In the genomic region with DNA sequence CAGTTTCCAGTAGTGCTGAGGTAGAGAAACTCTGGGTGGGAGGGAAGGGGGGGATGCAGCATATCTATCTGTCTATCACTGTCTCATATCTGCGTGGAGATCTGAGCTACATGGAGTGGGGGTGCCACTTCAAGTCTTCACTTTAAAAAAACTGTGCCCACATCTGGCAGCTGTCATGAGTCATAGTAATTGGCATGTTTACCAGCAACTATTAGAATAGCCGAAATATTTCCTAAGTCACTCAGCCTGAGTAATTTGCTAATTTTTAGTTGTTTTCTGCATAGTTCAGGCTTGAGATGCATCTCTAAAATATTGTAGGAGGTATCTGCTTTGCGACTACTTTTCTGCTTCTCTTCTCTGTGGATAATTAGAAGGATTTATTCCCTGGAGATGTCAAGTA, we compare ENCODE assay signal across 10 cellular contexts.
A peak's percentile ranks its signal among the peaks of the same experiment; 100 is the strongest.
DNase-seq lines count a peak whose midpoint lies in the region; ATAC-seq, FAIRE-seq and TF ChIP-seq lines count a peak whose summit lies in the region.
"Had no signal": no experiment of that assay in that cellular context is flagged by ENCODE, and none has a peak within 500 bp of the region (broad histone marks: within the 10 kb centered on the region; RNA-seq: fewer than 3 reads in every experiment).

No MANE protein-coding gene starts in this region.

- FAIRE-seq in H54 (lab: Jason Lieb, UNC) (peak; percentile 85), urothelium cell line (lab: Jason Lieb, UNC) (peak; percentile 63)
- FAIRE-seq: TTC549 had no signal

- DNase-seq in H54 (ENCODE audit: insufficient read length, low spot score) (no peak), fibroblast of the conjunctiva (ENCODE audit: low read depth) (peak; percentile 45), urothelium cell line (ENCODE audit: low spot score) (peak; percentile 54), Ammon's horn (ENCODE audit: low spot score) (no peak)
- DNase-seq: GF-D8; stimulated activated CD4-positive, alpha-beta T cell treated with anti-CD3 and anti-CD28 coated beads, Interleukin-15, amount 100 ng/mL, for 24 hours had no signal

- no peak for TF ChIP-seq POLR2A in H54 (IDR thresholded peaks at IDR 0.05; ENCODE audit: low read depth, low read length)

- ATAC-seq in SK-N-SH treated with all-trans-retinoic acid at 6 μM for 48 hours, result peak; percentile 93
- no peak for ATAC-seq in GM21360 (IDR thresholded peaks at IDR 0.05; ENCODE audit: unreplicated experiment)
- no peak for ATAC-seq in HG03196 (IDR thresholded peaks at IDR 0.05; ENCODE audit: unreplicated experiment)

TF ChIP-seq in SK-N-SH treated with all-trans-retinoic acid at 6 μM for 48 hours, 23 proteins besides CTCF, POLR2A, EP300 and RAD21:
- TF ChIP-seq, protein P1, sequence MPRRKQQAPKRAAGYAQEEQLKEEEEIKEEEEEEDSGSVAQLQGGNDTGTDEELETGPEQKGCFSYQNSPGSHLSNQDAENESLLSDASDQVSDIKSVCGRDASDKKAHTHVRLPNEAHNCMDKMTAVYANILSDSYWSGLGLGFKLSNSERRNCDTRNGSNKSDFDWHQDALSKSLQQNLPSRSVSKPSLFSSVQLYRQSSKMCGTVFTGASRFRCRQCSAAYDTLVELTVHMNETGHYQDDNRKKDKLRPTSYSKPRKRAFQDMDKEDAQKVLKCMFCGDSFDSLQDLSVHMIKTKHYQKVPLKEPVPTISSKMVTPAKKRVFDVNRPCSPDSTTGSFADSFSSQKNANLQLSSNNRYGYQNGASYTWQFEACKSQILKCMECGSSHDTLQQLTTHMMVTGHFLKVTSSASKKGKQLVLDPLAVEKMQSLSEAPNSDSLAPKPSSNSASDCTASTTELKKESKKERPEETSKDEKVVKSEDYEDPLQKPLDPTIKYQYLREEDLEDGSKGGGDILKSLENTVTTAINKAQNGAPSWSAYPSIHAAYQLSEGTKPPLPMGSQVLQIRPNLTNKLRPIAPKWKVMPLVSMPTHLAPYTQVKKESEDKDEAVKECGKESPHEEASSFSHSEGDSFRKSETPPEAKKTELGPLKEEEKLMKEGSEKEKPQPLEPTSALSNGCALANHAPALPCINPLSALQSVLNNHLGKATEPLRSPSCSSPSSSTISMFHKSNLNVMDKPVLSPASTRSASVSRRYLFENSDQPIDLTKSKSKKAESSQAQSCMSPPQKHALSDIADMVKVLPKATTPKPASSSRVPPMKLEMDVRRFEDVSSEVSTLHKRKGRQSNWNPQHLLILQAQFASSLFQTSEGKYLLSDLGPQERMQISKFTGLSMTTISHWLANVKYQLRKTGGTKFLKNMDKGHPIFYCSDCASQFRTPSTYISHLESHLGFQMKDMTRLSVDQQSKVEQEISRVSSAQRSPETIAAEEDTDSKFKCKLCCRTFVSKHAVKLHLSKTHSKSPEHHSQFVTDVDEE (CRISPR knock-in tag; IDR thresholded peaks at IDR 0.05), result no peak
- TF ChIP-seq ISL1 (CRISPR knock-in tag; IDR thresholded peaks at IDR 0.05) (peak; percentile 43), ZNF8 (CRISPR knock-in tag; IDR thresholded peaks at IDR 0.05) (no peak), TCF4 (CRISPR knock-in tag; IDR thresholded peaks at IDR 0.05; ENCODE audit: borderline replicate concordance) (no peak), ZFP3 (CRISPR knock-in tag; IDR thresholded peaks at IDR 0.05) (no peak), ZNF565 (CRISPR knock-in tag; conservative IDR thresholded peaks at IDR 0.05; ENCODE audit: low read depth) (no peak)

Comparison
In these comparisons a context has a peak if more than half of its experiments do, and no peak if none do; other contexts are left out.
1. DNase-seq: peak in fibroblast of the conjunctiva (single experiment) and urothelium cell line (single experiment); none in H54 (single experiment) and Ammon's horn (single experiment).